ENCODE assay signal across 11 cellular contexts in genomic region chr4:76723916-76724315, GRCh38.
DNase-seq lines count a peak whose midpoint lies in the region; ATAC-seq and TF ChIP-seq lines count a peak whose summit lies in the region.
"Had no signal": no experiment of that assay in that cellular context is flagged by ENCODE, and none has a peak within 500 bp of the region (broad histone marks: within the 10 kb centered on the region; RNA-seq: fewer than 3 reads in every experiment).

No MANE protein-coding gene starts in this region.

- peak overlapping the region; percentile 13 for H3K27ac Mint-ChIP-seq in neural crest cell (ENCODE audit: unreplicated experiment)
- no peak overlapping the region for H3K27ac Mint-ChIP-seq in natural killer cell

- intact Hi-C loops in natural killer cell (cut with micrococcal nuclease), result no loop called here

- TF ChIP-seq CTCF in neural crest cell (conservative IDR thresholded peaks at IDR 0.05) (no peak), natural killer cell (IDR thresholded peaks at IDR 0.05) (no peak)

- ATAC-seq in HG03520 (IDR thresholded peaks at IDR 0.05; ENCODE audit: unreplicated experiment), result no peak
- ATAC-seq in HG03175 (IDR thresholded peaks at IDR 0.05; ENCODE audit: unreplicated experiment), result no peak
- no peak for ATAC-seq in natural killer cell
- no peak for ATAC-seq in GM21576 (IDR thresholded peaks at IDR 0.05; ENCODE audit: unreplicated experiment)

- peaks cover 74% of the 10 kb centered on the region for H3K4me1 Mint-ChIP-seq in neural crest cell
- no peaks in the 10 kb centered on the region for H3K4me1 Mint-ChIP-seq in natural killer cell

- peak overlapping the region; percentile 13 for H3K4me3 Mint-ChIP-seq in neural crest cell
- no peak overlapping the region for H3K4me3 Mint-ChIP-seq in natural killer cell

- peaks cover 2% of the 10 kb centered on the region for H3K36me3 Mint-ChIP-seq in neural crest cell (ENCODE audit: low read depth)
- H3K36me3 Mint-ChIP-seq in natural killer cell, result no peaks in the 10 kb centered on the region

- H3K9me3 Mint-ChIP-seq in neural crest cell, result no peaks in the 10 kb centered on the region
- no peaks in the 10 kb centered on the region for H3K9me3 Mint-ChIP-seq in natural killer cell

- in situ Hi-C loops in Caki2 (cut with HindIII; ENCODE audit: low pct_unique_long_range_greater_than_20kb, low sequenced_read_pairs), result no loop called here

- DNase-seq in Caki2 (ENCODE audit: low read depth) (peak; percentile 69), NCI-H226 (peak; percentile 38), epithelial cell of prostate (ENCODE audit: low read depth, low spot score) (peak; percentile 52), neural crest cell (ENCODE audit: low read depth, low spot score) (no peak), natural killer cell (no peak)
- DNase-seq: dermis blood vessel endothelial cell, midbrain, NCI-H2081 treated with DMSO at 0.1 percent for 48 hours had no signal

- peak overlapping the region; percentile 82 for H3K27ac ChIP-seq in epithelial cell of prostate

- no peaks in the 10 kb centered on the region for H3K27me3 Mint-ChIP-seq in neural crest cell (ENCODE audit: low read depth)
- H3K27me3 Mint-ChIP-seq in natural killer cell (ENCODE audit: low read depth in 2 of 2), result peaks cover 8 to 10% of the 10 kb centered on the region in 2 donors

Comparison
In these comparisons a context has a peak if more than half of its experiments do, and no peak if none do; other contexts are left out.
1. DNase-seq: peak in Caki2 (single experiment), NCI-H226 (single experiment) and epithelial cell of prostate (single experiment); none in neural crest cell (single experiment) and natural killer cell (single experiment).